In the genomic region with DNA sequence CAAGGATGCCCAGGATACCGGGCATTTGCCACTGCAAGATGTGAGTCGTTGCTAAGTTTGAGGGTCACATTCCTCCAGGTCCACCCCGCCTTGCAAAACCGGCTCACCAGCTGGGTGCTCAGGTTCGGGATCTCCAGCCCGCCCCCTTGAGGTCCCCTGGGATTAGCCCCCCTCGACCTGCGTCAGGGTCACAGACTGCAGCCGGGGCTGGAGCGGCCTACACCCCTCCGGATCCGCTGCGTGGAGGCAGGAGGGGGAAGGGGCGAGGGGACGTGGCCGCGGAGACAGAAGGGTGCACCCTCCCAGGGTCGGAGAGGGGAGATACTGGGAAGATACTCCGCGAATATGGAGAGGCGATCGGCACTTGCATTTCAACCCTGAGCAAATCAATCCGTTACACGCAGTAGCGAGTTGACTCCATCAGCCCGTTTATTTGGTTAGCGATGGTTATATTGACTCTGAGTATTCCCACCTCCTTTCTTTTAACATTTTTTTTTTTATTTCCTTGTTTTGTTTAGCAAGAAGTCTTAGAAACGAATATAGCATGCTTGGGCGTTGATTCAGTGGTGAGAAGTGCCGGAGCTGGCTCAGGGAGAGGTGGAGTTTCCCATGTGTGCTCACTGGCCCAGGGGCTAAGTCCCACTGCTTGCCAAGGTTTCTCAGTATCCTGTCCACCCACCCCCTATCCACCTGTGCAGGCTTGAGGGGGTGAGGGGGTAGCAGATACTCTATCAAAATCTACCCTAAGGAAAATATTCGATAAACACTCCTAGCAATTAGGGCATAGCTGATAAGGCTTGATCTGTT, we compare ENCODE assay signal across 1 cellular context.
TF ChIP-seq lines count a peak whose summit lies in the region.

No MANE protein-coding gene starts in this region.

TF ChIP-seq in HepG2, 621 proteins besides CTCF, POLR2A, EP300 and RAD21 (continued from another document and continues in another):
- no peak for TF ChIP-seq ZNF343 (CRISPR knock-in tag; IDR thresholded peaks at IDR 0.05)
- TF ChIP-seq, protein P1, sequence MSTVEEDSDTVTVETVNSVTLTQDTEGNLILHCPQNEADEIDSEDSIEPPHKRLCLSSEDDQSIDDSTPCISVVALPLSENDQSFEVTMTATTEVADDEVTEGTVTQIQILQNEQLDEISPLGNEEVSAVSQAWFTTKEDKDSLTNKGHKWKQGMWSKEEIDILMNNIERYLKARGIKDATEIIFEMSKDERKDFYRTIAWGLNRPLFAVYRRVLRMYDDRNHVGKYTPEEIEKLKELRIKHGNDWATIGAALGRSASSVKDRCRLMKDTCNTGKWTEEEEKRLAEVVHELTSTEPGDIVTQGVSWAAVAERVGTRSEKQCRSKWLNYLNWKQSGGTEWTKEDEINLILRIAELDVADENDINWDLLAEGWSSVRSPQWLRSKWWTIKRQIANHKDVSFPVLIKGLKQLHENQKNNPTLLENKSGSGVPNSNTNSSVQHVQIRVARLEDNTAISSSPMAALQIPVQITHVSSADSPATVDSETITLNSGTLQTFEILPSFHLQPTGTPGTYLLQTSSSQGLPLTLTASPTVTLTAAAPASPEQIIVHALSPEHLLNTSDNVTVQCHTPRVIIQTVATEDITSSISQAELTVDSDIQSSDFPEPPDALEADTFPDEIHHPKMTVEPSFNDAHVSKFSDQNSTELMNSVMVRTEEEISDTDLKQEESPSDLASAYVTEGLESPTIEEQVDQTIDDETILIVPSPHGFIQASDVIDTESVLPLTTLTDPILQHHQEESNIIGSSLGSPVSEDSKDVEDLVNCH (CRISPR knock-in tag; IDR thresholded peaks at IDR 0.05), result no peak
- TF ChIP-seq, protein P2, sequence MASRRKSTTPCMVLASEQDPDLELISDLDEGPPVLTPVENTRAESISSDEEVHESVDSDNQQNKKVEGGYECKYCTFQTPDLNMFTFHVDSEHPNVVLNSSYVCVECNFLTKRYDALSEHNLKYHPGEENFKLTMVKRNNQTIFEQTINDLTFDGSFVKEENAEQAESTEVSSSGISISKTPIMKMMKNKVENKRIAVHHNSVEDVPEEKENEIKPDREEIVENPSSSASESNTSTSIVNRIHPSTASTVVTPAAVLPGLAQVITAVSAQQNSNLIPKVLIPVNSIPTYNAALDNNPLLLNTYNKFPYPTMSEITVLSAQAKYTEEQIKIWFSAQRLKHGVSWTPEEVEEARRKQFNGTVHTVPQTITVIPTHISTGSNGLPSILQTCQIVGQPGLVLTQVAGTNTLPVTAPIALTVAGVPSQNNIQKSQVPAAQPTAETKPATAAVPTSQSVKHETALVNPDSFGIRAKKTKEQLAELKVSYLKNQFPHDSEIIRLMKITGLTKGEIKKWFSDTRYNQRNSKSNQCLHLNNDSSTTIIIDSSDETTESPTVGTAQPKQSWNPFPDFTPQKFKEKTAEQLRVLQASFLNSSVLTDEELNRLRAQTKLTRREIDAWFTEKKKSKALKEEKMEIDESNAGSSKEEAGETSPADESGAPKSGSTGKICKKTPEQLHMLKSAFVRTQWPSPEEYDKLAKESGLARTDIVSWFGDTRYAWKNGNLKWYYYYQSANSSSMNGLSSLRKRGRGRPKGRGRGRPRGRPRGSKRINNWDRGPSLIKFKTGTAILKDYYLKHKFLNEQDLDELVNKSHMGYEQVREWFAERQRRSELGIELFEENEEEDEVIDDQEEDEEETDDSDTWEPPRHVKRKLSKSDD (CRISPR knock-in tag; IDR thresholded peaks at IDR 0.05; ENCODE audit: low read depth), result 0 out of 2 replicates have a peak, but pooled peaks have one; percentile 55
- no peak for TF ChIP-seq ZFYVE20 (CRISPR knock-in tag; IDR thresholded peaks at IDR 0.05; ENCODE audit: borderline replicate concordance, low read depth)
- no peak for TF ChIP-seq HHEX (CRISPR knock-in tag; IDR thresholded peaks at IDR 0.05)
- no peak for TF ChIP-seq NR2F1 (CRISPR knock-in tag; IDR thresholded peaks at IDR 0.05)
- TF ChIP-seq HOXA9 (CRISPR knock-in tag; IDR thresholded peaks at IDR 0.05; ENCODE audit: borderline replicate concordance), result peak; percentile 62; the same call in 1 of the 2 replicates
- TF ChIP-seq BRD4 (CRISPR knock-in tag; IDR thresholded peaks at IDR 0.05), result no peak
- no peak for TF ChIP-seq HMG20A (CRISPR knock-in tag; IDR thresholded peaks at IDR 0.05; ENCODE audit: borderline replicate concordance)
- TF ChIP-seq ZKSCAN5 (CRISPR knock-in tag; IDR thresholded peaks at IDR 0.05), result no peak
- TF ChIP-seq, protein P3, sequence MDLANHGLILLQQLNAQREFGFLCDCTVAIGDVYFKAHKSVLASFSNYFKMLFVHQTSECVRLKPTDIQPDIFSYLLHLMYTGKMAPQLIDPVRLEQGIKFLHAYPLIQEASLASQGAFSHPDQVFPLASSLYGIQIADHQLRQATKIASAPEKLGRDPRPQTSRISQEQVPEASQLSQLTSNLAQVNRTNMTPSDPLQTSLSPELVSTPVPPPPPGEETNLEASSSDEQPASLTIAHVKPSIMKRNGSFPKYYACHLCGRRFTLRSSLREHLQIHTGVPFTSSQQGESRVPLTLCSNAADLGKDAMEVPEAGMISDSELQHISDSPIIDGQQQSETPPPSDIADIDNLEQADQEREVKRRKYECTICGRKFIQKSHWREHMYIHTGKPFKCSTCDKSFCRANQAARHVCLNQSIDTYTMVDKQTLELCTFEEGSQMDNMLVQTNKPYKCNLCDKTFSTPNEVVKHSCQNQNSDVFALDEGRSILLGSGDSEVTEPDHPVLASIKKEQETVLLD (CRISPR knock-in tag; IDR thresholded peaks at IDR 0.05; ENCODE audit: low read depth), result no peak
- TF ChIP-seq ATF7 (IDR thresholded peaks at IDR 0.05), result no peak
- TF ChIP-seq ATF7 (CRISPR knock-in tag; IDR thresholded peaks at IDR 0.05), result no peak
- no peak for TF ChIP-seq ZNF629 (CRISPR knock-in tag; conservative IDR thresholded peaks at IDR 0.05)
- no peak for TF ChIP-seq ZEB1 (IDR thresholded peaks at IDR 0.05; ENCODE audit: insufficient replicate concordance, low read depth)
- TF ChIP-seq, protein P4, sequence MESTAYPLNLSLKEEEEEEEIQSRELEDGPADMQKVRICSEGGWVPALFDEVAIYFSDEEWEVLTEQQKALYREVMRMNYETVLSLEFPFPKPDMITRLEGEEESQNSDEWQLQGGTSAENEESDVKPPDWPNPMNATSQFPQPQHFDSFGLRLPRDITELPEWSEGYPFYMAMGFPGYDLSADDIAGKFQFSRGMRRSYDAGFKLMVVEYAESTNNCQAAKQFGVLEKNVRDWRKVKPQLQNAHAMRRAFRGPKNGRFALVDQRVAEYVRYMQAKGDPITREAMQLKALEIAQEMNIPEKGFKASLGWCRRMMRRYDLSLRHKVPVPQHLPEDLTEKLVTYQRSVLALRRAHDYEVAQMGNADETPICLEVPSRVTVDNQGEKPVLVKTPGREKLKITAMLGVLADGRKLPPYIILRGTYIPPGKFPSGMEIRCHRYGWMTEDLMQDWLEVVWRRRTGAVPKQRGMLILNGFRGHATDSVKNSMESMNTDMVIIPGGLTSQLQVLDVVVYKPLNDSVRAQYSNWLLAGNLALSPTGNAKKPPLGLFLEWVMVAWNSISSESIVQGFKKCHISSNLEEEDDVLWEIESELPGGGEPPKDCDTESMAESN (CRISPR knock-in tag; conservative IDR thresholded peaks at IDR 0.05), result peak; percentile 33
- TF ChIP-seq ZNF7 (CRISPR knock-in tag; IDR thresholded peaks at IDR 0.05), result no peak
- TF ChIP-seq, protein P5, sequence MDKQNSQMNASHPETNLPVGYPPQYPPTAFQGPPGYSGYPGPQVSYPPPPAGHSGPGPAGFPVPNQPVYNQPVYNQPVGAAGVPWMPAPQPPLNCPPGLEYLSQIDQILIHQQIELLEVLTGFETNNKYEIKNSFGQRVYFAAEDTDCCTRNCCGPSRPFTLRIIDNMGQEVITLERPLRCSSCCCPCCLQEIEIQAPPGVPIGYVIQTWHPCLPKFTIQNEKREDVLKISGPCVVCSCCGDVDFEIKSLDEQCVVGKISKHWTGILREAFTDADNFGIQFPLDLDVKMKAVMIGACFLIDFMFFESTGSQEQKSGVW (CRISPR knock-in tag; IDR thresholded peaks at IDR 0.05; ENCODE audit: borderline replicate concordance), result no peak
- TF ChIP-seq PHB2 (IDR thresholded peaks at IDR 0.05; ENCODE audit: partially characterized antibody), result no peak
- TF ChIP-seq, protein P6, sequence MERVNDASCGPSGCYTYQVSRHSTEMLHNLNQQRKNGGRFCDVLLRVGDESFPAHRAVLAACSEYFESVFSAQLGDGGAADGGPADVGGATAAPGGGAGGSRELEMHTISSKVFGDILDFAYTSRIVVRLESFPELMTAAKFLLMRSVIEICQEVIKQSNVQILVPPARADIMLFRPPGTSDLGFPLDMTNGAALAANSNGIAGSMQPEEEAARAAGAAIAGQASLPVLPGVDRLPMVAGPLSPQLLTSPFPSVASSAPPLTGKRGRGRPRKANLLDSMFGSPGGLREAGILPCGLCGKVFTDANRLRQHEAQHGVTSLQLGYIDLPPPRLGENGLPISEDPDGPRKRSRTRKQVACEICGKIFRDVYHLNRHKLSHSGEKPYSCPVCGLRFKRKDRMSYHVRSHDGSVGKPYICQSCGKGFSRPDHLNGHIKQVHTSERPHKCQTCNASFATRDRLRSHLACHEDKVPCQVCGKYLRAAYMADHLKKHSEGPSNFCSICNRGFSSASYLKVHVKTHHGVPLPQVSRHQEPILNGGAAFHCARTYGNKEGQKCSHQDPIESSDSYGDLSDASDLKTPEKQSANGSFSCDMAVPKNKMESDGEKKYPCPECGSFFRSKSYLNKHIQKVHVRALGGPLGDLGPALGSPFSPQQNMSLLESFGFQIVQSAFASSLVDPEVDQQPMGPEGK (CRISPR knock-in tag; IDR thresholded peaks at IDR 0.05), result peak; percentile 36
- TF ChIP-seq TP53 (CRISPR knock-in tag; conservative IDR thresholded peaks at IDR 0.05), result no peak
- no peak for TF ChIP-seq ZNF20 (CRISPR knock-in tag; IDR thresholded peaks at IDR 0.05)
- TF ChIP-seq, protein P7, sequence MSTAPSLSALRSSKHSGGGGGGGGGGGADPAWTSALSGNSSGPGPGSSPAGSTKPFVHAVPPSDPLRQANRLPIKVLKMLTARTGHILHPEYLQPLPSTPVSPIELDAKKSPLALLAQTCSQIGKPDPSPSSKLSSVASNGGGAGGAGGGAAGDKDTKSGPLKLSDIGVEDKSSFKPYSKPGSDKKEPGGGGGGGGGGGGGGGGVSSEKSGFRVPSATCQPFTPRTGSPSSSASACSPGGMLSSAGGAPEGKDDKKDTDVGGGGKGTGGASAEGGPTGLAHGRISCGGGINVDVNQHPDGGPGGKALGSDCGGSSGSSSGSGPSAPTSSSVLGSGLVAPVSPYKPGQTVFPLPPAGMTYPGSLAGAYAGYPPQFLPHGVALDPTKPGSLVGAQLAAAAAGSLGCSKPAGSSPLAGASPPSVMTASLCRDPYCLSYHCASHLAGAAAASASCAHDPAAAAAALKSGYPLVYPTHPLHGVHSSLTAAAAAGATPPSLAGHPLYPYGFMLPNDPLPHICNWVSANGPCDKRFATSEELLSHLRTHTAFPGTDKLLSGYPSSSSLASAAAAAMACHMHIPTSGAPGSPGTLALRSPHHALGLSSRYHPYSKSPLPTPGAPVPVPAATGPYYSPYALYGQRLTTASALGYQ (CRISPR knock-in tag; IDR thresholded peaks at IDR 0.05), result no peak
- TF ChIP-seq NR1H2 (CRISPR knock-in tag; IDR thresholded peaks at IDR 0.05; ENCODE audit: borderline replicate concordance, low read depth), result no peak
- TF ChIP-seq NBN (conservative IDR thresholded peaks at IDR 0.05), result no peak
- no peak for TF ChIP-seq ZNF614 (CRISPR knock-in tag; IDR thresholded peaks at IDR 0.05; ENCODE audit: borderline replicate concordance)
- no peak for TF ChIP-seq PAWR (CRISPR knock-in tag; IDR thresholded peaks at IDR 0.05; ENCODE audit: borderline replicate concordance)
- TF ChIP-seq NFYC (CRISPR knock-in tag; IDR thresholded peaks at IDR 0.05), result no peak
- no peak for TF ChIP-seq SRSF4 (IDR thresholded peaks at IDR 0.05; ENCODE audit: low read depth, low read length, poor library complexity, severe bottlenecking)
- TF ChIP-seq ZNF10 (CRISPR knock-in tag; IDR thresholded peaks at IDR 0.05; ENCODE audit: borderline replicate concordance, low read depth), result no peak
- TF ChIP-seq NFRKB (IDR thresholded peaks at IDR 0.05), result no peak
- TF ChIP-seq ZNF747 (CRISPR knock-in tag; IDR thresholded peaks at IDR 0.05; ENCODE audit: borderline replicate concordance), result peak; percentile 58; the same call in 1 of the 2 replicates
- no peak for TF ChIP-seq SNAI1 (CRISPR knock-in tag; IDR thresholded peaks at IDR 0.05; ENCODE audit: borderline replicate concordance)
- TF ChIP-seq THAP11 (CRISPR knock-in tag; IDR thresholded peaks at IDR 0.05), result no peak
- no peak for TF ChIP-seq CREB1 (IDR thresholded peaks at IDR 0.05)
- TF ChIP-seq CREB1 (CRISPR knock-in tag; IDR thresholded peaks at IDR 0.05), result no peak
- TF ChIP-seq ZSCAN29 (CRISPR knock-in tag; conservative IDR thresholded peaks at IDR 0.05), result peak; percentile 47; the same call in 1 of the 2 replicates
- TF ChIP-seq ZNF138 (CRISPR knock-in tag; IDR thresholded peaks at IDR 0.05; ENCODE audit: low read depth), result peak; percentile 54; the same call in 1 of the 2 replicates
- no peak for TF ChIP-seq RCOR2 (CRISPR knock-in tag; IDR thresholded peaks at IDR 0.05)
- no peak for TF ChIP-seq KDM6A (CRISPR knock-in tag; IDR thresholded peaks at IDR 0.05; ENCODE audit: low read depth)
- no peak for TF ChIP-seq MZF1 (CRISPR knock-in tag; IDR thresholded peaks at IDR 0.05; ENCODE audit: borderline replicate concordance)
- TF ChIP-seq GLI4 (CRISPR knock-in tag; IDR thresholded peaks at IDR 0.05; ENCODE audit: borderline replicate concordance), result no peak
- TF ChIP-seq, protein P8, sequence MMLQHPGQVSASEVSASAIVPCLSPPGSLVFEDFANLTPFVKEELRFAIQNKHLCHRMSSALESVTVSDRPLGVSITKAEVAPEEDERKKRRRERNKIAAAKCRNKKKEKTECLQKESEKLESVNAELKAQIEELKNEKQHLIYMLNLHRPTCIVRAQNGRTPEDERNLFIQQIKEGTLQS (CRISPR knock-in tag; IDR thresholded peaks at IDR 0.05), result no peak
- TF ChIP-seq ZFX (CRISPR knock-in tag; IDR thresholded peaks at IDR 0.05; ENCODE audit: low read depth), result peak; percentile 87
- TF ChIP-seq, protein P9, sequence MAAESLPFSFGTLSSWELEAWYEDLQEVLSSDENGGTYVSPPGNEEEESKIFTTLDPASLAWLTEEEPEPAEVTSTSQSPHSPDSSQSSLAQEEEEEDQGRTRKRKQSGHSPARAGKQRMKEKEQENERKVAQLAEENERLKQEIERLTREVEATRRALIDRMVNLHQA (CRISPR knock-in tag; IDR thresholded peaks at IDR 0.05), result no peak
- TF ChIP-seq, protein P10, sequence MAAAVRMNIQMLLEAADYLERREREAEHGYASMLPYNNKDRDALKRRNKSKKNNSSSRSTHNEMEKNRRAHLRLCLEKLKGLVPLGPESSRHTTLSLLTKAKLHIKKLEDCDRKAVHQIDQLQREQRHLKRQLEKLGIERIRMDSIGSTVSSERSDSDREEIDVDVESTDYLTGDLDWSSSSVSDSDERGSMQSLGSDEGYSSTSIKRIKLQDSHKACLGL (CRISPR knock-in tag; IDR thresholded peaks at IDR 0.05), result no peak
- peak; percentile 58; the same call in 1 of the 2 replicates for TF ChIP-seq ZNF780A (CRISPR knock-in tag; IDR thresholded peaks at IDR 0.05)
- no peak for TF ChIP-seq FOSL1 (CRISPR knock-in tag; IDR thresholded peaks at IDR 0.05; ENCODE audit: borderline replicate concordance)
- TF ChIP-seq AKAP8 (CRISPR knock-in tag; IDR thresholded peaks at IDR 0.05), result no peak
- no peak for TF ChIP-seq MAFG (CRISPR knock-in tag; IDR thresholded peaks at IDR 0.05)
- no peak for TF ChIP-seq MTA3 (CRISPR knock-in tag; IDR thresholded peaks at IDR 0.05)
- TF ChIP-seq HOXA5 (CRISPR knock-in tag; IDR thresholded peaks at IDR 0.05), result no peak
